11 cellular contexts compared by ENCODE assay signal in the genomic region with DNA sequence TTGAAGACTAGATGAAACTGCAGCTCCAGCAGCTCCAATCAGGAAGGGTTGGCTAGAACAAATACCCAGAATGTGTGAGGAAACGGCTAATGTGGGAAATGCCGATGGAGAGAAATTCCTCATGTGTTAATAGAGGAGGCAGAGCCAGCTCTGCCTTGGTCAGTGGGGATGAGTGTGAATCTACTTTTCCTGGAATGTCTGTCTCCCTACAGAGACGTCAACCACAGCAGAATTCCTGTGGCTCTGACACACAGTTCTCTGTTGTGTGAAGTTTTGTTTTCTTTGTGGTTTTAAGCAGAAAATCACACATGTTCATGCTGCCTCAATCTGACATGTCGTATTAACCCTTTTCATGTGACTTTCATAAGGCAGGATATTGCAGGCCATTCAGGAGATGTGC.
DNase-seq lines count a peak whose midpoint lies in the region; ATAC-seq and TF ChIP-seq lines count a peak whose summit lies in the region.
"Had no signal": no experiment of that assay in that cellular context is flagged by ENCODE, and none has a peak within 500 bp of the region (broad histone marks: within the 10 kb centered on the region; RNA-seq: fewer than 3 reads in every experiment).

No MANE protein-coding gene starts in this region.

- CTCF ChIA-PET in AG04449 (lab: Yijun Ruan, JAX) = no interaction called here

- H3K36me3 Mint-ChIP-seq in CD14-positive monocyte = no peaks in the 10 kb centered on the region

- H3K9me3 Mint-ChIP-seq in CD14-positive monocyte = peaks cover 0 to 3% (median 0%) of the 10 kb centered on the region in 7 donors
- H3K9me3 Mint-ChIP-seq: activated CD4-positive, alpha-beta memory T cell treated with anti-CD3 and anti-CD28 coated beads, Interleukin-2, amount 10 ng/mL, durations not matched to agents 7 days and 5 days had no signal

- H3K4me1 Mint-ChIP-seq in CD14-positive monocyte = peaks cover 20% of the 10 kb centered on the region
- H3K4me1 Mint-ChIP-seq: activated CD4-positive, alpha-beta memory T cell treated with anti-CD3 and anti-CD28 coated beads, Interleukin-2, amount 10 ng/mL, durations not matched to agents 7 days and 5 days had no signal

- H3K27ac Mint-ChIP-seq in CD14-positive monocyte = no peak overlapping the region
- H3K27ac Mint-ChIP-seq: activated CD4-positive, alpha-beta memory T cell treated with anti-CD3 and anti-CD28 coated beads, Interleukin-2, amount 10 ng/mL, durations not matched to agents 7 days and 5 days had no signal

- no peak overlapping the region for H3K4me3 Mint-ChIP-seq in CD14-positive monocyte
- H3K4me3 Mint-ChIP-seq: activated CD4-positive, alpha-beta memory T cell treated with anti-CD3 and anti-CD28 coated beads, Interleukin-2, amount 10 ng/mL, durations not matched to agents 7 days and 5 days had no signal

- POLR2A ChIA-PET in AG04449 (lab: Yijun Ruan, JAX) = interaction anchor here (0.7 to 1.5 kb wide), 6 partner anchors 17 to 132 kb away, joined by 3 to 8 read pairs (median 3); no protein-coding TSS in a partner anchor

- peak; percentile 99 for DNase-seq in AG04449 (ENCODE audit: low read depth, low spot score)
- DNase-seq in LHCN-M2 (ENCODE audit: low read depth) = peak; percentile 99
- DNase-seq in brain pericyte (ENCODE audit: low read depth, low spot score) = peak; percentile 17
- DNase-seq in iPS-NIHi7 (ENCODE audit: extremely low spot score) = peak; percentile 68
- DNase-seq in CD14-positive monocyte (ENCODE audit: low spot score) = no peak
- DNase-seq in left ventricle myocardium superior = no peak
- DNase-seq: activated CD4-positive, alpha-beta memory T cell treated with anti-CD3 and anti-CD28 coated beads, Interleukin-2, amount 10 ng/mL, durations not matched to agents 7 days and 5 days; SHP77 treated with DMSO at 0.1 percent for 48 hours; stimulated activated CD8-positive, alpha-beta memory T cell treated with anti-CD3 and anti-CD28 coated beads, Interleukin-4, amount 100 ng/mL, for 48 hours had no signal

- ATAC-seq in HG03457 (IDR thresholded peaks at IDR 0.05; ENCODE audit: unreplicated experiment) = no peak
- no peak for ATAC-seq in HG02588 (IDR thresholded peaks at IDR 0.05; ENCODE audit: unreplicated experiment)
- no peak for ATAC-seq in left ventricle myocardium superior

- intact Hi-C loops in CD14-positive monocyte (cut with micrococcal nuclease) (no loop called here), left ventricle myocardium superior (cut with micrococcal nuclease) (no loop called here)

- peaks cover 3% of the 10 kb centered on the region in 3 donors for H3K27me3 Mint-ChIP-seq in CD14-positive monocyte (ENCODE audit: low read depth in 3 of 3)
- H3K27me3 Mint-ChIP-seq: activated CD4-positive, alpha-beta memory T cell treated with anti-CD3 and anti-CD28 coated beads, Interleukin-2, amount 10 ng/mL, durations not matched to agents 7 days and 5 days had no signal

- no peak overlapping the region for H3K4me3 ChIP-seq in AG04449 (ENCODE audit: low read depth, low read length)

- TF ChIP-seq CTCF in AG04449 (IDR thresholded peaks at IDR 0.05; ENCODE audit: insufficient read depth, low read length, missing control alignments) (no peak), CD14-positive monocyte (IDR thresholded peaks at IDR 0.05) (no peak)

Comparison
In these comparisons a context has a peak if more than half of its experiments do, and no peak if none do; other contexts are left out.
1. DNase-seq: peak in AG04449 (single experiment), LHCN-M2 (single experiment), brain pericyte (single experiment) and iPS-NIHi7 (single experiment); none in CD14-positive monocyte (single experiment) and left ventricle myocardium superior (single experiment).